In the genomic region with DNA sequence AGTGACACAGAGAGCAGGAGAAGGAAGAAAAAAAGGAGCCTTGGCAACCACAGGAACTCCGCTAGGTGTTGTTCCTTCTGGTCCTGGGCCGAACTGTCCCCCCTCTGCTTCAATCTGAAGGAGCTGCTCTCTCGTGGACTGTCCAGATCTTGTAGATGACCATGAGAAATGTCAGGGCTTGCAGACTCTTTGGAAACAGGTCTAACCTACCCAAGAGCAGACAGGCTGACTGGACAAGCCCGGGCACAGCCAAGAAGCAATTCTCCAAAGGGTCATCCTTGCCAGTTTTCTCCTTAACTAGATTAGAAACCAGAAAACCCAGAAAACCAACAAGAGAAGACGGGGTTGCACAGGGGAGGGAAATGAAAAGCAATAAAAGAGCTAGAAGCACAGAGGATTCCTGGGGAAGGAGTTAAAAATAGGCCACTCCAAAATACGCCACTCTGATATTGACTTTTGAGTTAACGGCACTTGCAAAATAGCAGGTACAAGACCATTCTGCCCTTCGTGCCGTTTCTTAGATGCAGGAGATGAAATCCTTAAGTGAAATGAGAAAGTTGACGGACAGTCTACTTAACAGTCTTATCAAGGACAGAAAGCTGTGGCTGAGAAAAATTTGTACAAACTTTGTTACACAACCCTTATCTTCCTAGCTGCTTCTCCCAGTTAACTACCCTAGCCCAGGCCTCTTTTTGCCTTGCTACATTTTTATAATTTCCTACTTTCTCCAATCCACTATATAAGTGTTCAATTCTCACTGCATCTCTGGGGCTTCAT, we compare ENCODE assay signal across 30 cellular contexts. TPM values are rescaled to one million over a fixed set of nuclear protein-coding genes. Genes with fewer than 3 reads are reported as not detected.
DNase-seq lines count a peak whose midpoint lies in the region; ATAC-seq and TF ChIP-seq lines count a peak whose summit lies in the region.
"Had no signal": no experiment of that assay in that cellular context is flagged by ENCODE, and none has a peak within 500 bp of the region (broad histone marks: within the 10 kb centered on the region; RNA-seq: fewer than 3 reads in every experiment).

No MANE protein-coding gene starts in this region.

- peak overlapping the region; percentile 7 to 91 (median 45) for H3K27ac Mint-ChIP-seq in CD4-positive, CD25-positive, alpha-beta regulatory T cell
- no peak overlapping the region for H3K27ac Mint-ChIP-seq in CD4-positive, alpha-beta T cell
- H3K27ac Mint-ChIP-seq: neural progenitor cell; stimulated activated naive B cell treated with anti-CD40 and anti-IgM and Interleukin-4, amounts not matched to agents 10 μg/mL and 1 μg/mL and 100 μg/mL, for 72 hours had no signal

- CTCF ChIA-PET in RWPE1 (lab: Yijun Ruan, JAX): interaction anchor here (0.5 to 0.7 kb wide), 2 partner anchors 186 to 284 kb away, joined by 4 to 9 read pairs; no protein-coding TSS in a partner anchor
- CTCF ChIA-PET in CD4-positive, alpha-beta T cell (lab: Charles Lee): interaction anchor here (1.2 kb wide), 1 partner anchor 190 kb away, joined by 5 read pairs; the partner anchor contains the start of gene ANKRD31

- 0 out of 2 replicates have a peak, but pooled peaks cover 3% of the 10 kb centered on the region for H3K9me2 ChIP-seq in GM23248 (ENCODE audit: insufficient read depth)

- POLR2A ChIA-PET in RWPE1 (lab: Yijun Ruan, JAX; ENCODE audit: low non-redundant PET): no interaction called here
- POLR2A ChIA-PET in CD4-positive, alpha-beta T cell (lab: Charles Lee): interaction anchor here (0.7 to 2.3 kb wide), 4 partner anchors 8 to 190 kb away, joined by 3 to 9 read pairs (median 7); partner anchors contain the start of gene ANKRD31

- H3K27me3 ChIP-seq in CD4-positive, CD25-positive, alpha-beta regulatory T cell (ENCODE audit: control insufficient read depth, insufficient read depth, low read length): no peaks in the 10 kb centered on the region
- peaks cover 0 to 14% of the 10 kb centered on the region in 2 donors for H3K27me3 ChIP-seq in left lung
- no peaks in the 10 kb centered on the region for H3K27me3 ChIP-seq in GM23248 (replicated peaks; ENCODE audit: insufficient read depth)
- H3K27me3 ChIP-seq in CD4-positive, alpha-beta T cell (ENCODE audit: control insufficient read depth, insufficient read depth, low read length): no peaks in the 10 kb centered on the region
- H3K27me3 ChIP-seq: adrenal gland, brain microvascular endothelial cell, colonic mucosa, esophagus muscularis mucosa, suprapubic skin had no signal

- H3K4me2 ChIP-seq in GM23248 (ENCODE audit: unreplicated experiment): no peak overlapping the region
- H3K4me2 ChIP-seq: KMS-11, neural progenitor cell had no signal

- peaks cover 25% of the 10 kb centered on the region for H3K79me2 ChIP-seq in GM23248 (ENCODE audit: insufficient read depth)

- no peaks in the 10 kb centered on the region for H3K9me3 Mint-ChIP-seq in CD4-positive, CD25-positive, alpha-beta regulatory T cell
- no peaks in the 10 kb centered on the region for H3K9me3 Mint-ChIP-seq in CD4-positive, alpha-beta T cell
- H3K9me3 Mint-ChIP-seq: CD4-positive, alpha-beta memory T cell; neural progenitor cell; stimulated activated naive B cell treated with anti-CD40 and anti-IgM and Interleukin-4, amounts not matched to agents 10 μg/mL and 1 μg/mL and 100 μg/mL, for 72 hours had no signal

- no peaks in the 10 kb centered on the region for H4K20me1 ChIP-seq in GM23248 (ENCODE audit: insufficient read depth)

- H3K27ac ChIP-seq in CD4-positive, CD25-positive, alpha-beta regulatory T cell (ENCODE audit: insufficient read depth, low read length, poor library complexity, severe bottlenecking): no peak overlapping the region
- H3K27ac ChIP-seq in RWPE1 (peak overlapping the region; percentile 54), caudate nucleus (ENCODE audit: low read depth, low read length) (peak overlapping the region; percentile 29), left lung (peak overlapping the region in 1 of 2 donors; percentile 49), GM23248 (no peak overlapping the region)
- no peak overlapping the region for H3K27ac ChIP-seq in CD4-positive, alpha-beta T cell (ENCODE audit: low read depth, low read length)
- H3K27ac ChIP-seq: adrenal gland, brain microvascular endothelial cell, colonic mucosa, esophagus muscularis mucosa, HL-60, KMS-11, neural progenitor cell, parathyroid adenoma, suprapubic skin had no signal

- H3K9ac ChIP-seq in GM23248: no peak overlapping the region
- H3K9ac ChIP-seq: KMS-11, neural progenitor cell, parathyroid adenoma had no signal

- H3K4me1 ChIP-seq in CD4-positive, CD25-positive, alpha-beta regulatory T cell (ENCODE audit: control insufficient read depth, insufficient read depth, low read length, poor library complexity, severe bottlenecking): peaks cover 67% of the 10 kb centered on the region
- H3K4me1 ChIP-seq in left lung: peaks cover 0 to 2% of the 10 kb centered on the region in 2 donors
- peaks cover 3% of the 10 kb centered on the region for H3K4me1 ChIP-seq in GM23248 (ENCODE audit: insufficient read depth)
- H3K4me1 ChIP-seq: adrenal gland, neural progenitor cell had no signal

- peak overlapping the region; percentile 11 for H3K4me3 ChIP-seq in CD4-positive, CD25-positive, alpha-beta regulatory T cell (ENCODE audit: low read depth, low read length)
- H3K4me3 ChIP-seq in left lung (no peak overlapping the region), GM23248 (no peak overlapping the region)
- H3K4me3 ChIP-seq: adrenal gland, colonic mucosa, esophagus muscularis mucosa, neural progenitor cell, suprapubic skin had no signal

- H3K36me3 Mint-ChIP-seq in CD4-positive, CD25-positive, alpha-beta regulatory T cell: peaks cover 69% of the 10 kb centered on the region
- H3K36me3 Mint-ChIP-seq in CD4-positive, alpha-beta T cell (ENCODE audit: low read depth): peaks cover 76% of the 10 kb centered on the region
- H3K36me3 Mint-ChIP-seq: stimulated activated naive B cell treated with anti-CD40 and anti-IgM and Interleukin-4, amounts not matched to agents 10 μg/mL and 1 μg/mL and 100 μg/mL, for 72 hours had no signal

- H3K4me1 Mint-ChIP-seq in CD4-positive, CD25-positive, alpha-beta regulatory T cell: peaks cover 50 to 98% (median 83%) of the 10 kb centered on the region in 4 donors
- peaks cover 78% of the 10 kb centered on the region for H3K4me1 Mint-ChIP-seq in CD4-positive, alpha-beta T cell (ENCODE audit: low read depth)

- intact Hi-C loops in left lung (cut with DNase I): no loop called here
- intact Hi-C loops in CD4-positive, alpha-beta T cell (cut with DNase I, micrococcal nuclease): loop anchor here in 1 of 2 experiments (5.0 to 10.0 kb wide), 3 partner anchors 291 to 638 kb away; partner anchors contain the start of genes CERT1, HMGCR and POLK

- H3K36me3 ChIP-seq in CD4-positive, CD25-positive, alpha-beta regulatory T cell (ENCODE audit: control insufficient read depth, insufficient read depth, low read length): peaks cover 68% of the 10 kb centered on the region
- H3K36me3 ChIP-seq in left lung: peaks cover 0 to 4% of the 10 kb centered on the region in 2 donors
- H3K36me3 ChIP-seq in GM23248 (ENCODE audit: low read depth): no peaks in the 10 kb centered on the region; the same call in 1 of the 2 replicates
- H3K36me3 ChIP-seq: adrenal gland, brain microvascular endothelial cell, colonic mucosa, neural progenitor cell, suprapubic skin had no signal

- peak overlapping the region; percentile 8 to 97 (median 42) for H3K4me3 Mint-ChIP-seq in CD4-positive, CD25-positive, alpha-beta regulatory T cell
- H3K4me3 Mint-ChIP-seq in CD4-positive, alpha-beta T cell: no peak overlapping the region
- H3K4me3 Mint-ChIP-seq: CD4-positive, alpha-beta memory T cell; neural progenitor cell; stimulated activated naive B cell treated with anti-CD40 and anti-IgM and Interleukin-4, amounts not matched to agents 10 μg/mL and 1 μg/mL and 100 μg/mL, for 72 hours had no signal

- WGBS in GM23248 (ENCODE audit: low coverage in 1 of 2, low lambda C conversion rate in 2 of 2, missing lambda C conversion rate in 2 of 2), 2 experiments: 94 to 95% methylated on average over 10 of the region's 10 CpGs

- H2AFZ ChIP-seq in GM23248: no peak overlapping the region
- H2AFZ ChIP-seq: neural progenitor cell, parathyroid adenoma had no signal

- H3K9me3 ChIP-seq in CD4-positive, CD25-positive, alpha-beta regulatory T cell (ENCODE audit: control insufficient read depth in 2 of 2, low read length in 2 of 2): no peaks in the 10 kb centered on the region
- H3K9me3 ChIP-seq in left lung: no peaks in the 10 kb centered on the region
- H3K9me3 ChIP-seq in GM23248 (ENCODE audit: low read depth): no peaks in the 10 kb centered on the region
- H3K9me3 ChIP-seq in CD4-positive, alpha-beta T cell (ENCODE audit: control insufficient read depth, low read length): no peaks in the 10 kb centered on the region
- H3K9me3 ChIP-seq: adrenal gland, colonic mucosa, esophagus muscularis mucosa, suprapubic skin had no signal

- TF ChIP-seq CTCF in RWPE1 (conservative IDR thresholded peaks at IDR 0.05; ENCODE audit: low read depth): no peak
- TF ChIP-seq CTCF in left lung (IDR thresholded peaks at IDR 0.05): no peak
- TF ChIP-seq CTCF in CD4-positive, alpha-beta T cell (IDR thresholded peaks at IDR 0.05): no peak

- H3F3A ChIP-seq in GM23248 (ENCODE audit: insufficient read depth): no peaks in the 10 kb centered on the region

- in situ Hi-C loops in GM23248 (cut with MboI): no loop called here

- no peak for DNase-seq in CD4-positive, CD25-positive, alpha-beta regulatory T cell
- DNase-seq in RWPE1 (ENCODE audit: low spot score) (no peak), caudate nucleus (lab: John Stamatoyannopoulos, UW) (no peak), left lung (no peak), GM23248 (no peak)
- DNase-seq in CD4-positive, alpha-beta T cell: no peak
- DNase-seq: activated CD4-positive, alpha-beta T cell treated with anti-CD3 and anti-CD28 coated beads, Interleukin-2, amount 50 U/mL, for 48 hours; activated CD4-positive, CD25-positive, alpha-beta regulatory T cell treated with anti-CD3 and anti-CD28 coated beads, Interleukin-2, amount 50 U/mL, for 72 hours; activated naive CD4-positive, alpha-beta T cell; activated T-cell treated with anti-CD3 and anti-CD28 coated beads, Interleukin-2, amount 50 U/mL, for 48 hours; adrenal gland; AML-193; brain microvascular endothelial cell; CD4-positive, alpha-beta memory T cell; colonic mucosa; foreskin melanocyte; NCI-H2029; NCI-H526; NK-92 treated with Interleukin-12 subunit alpha and Interleukin-12 subunit beta, amount 100 ng/mL, for 24 hours; PC-3; retina; stimulated activated naive B cell treated with anti-CD40 and anti-IgM and Interleukin-4, amounts not matched to agents 10 μg/mL and 1 μg/mL and 100 μg/mL, for 72 hours had no signal

- no peak for ATAC-seq in CD4-positive, CD25-positive, alpha-beta regulatory T cell (ENCODE audit: low read depth in 2 of 2)
- ATAC-seq in left lung (peak; percentile 41), GM18870 (IDR thresholded peaks at IDR 0.05; ENCODE audit: unreplicated experiment) (no peak)
- ATAC-seq in CD4-positive, alpha-beta T cell (ENCODE audit: poor library complexity): no peak
- ATAC-seq: PC-3; Right ventricle myocardium inferior; stimulated activated naive B cell treated with anti-CD40 and anti-IgM and Interleukin-4, amounts not matched to agents 10 μg/mL and 1 μg/mL and 100 μg/mL, for 72 hours had no signal

- H3K27me3 Mint-ChIP-seq in CD4-positive, CD25-positive, alpha-beta regulatory T cell: peaks cover 6% of the 10 kb centered on the region
- H3K27me3 Mint-ChIP-seq in CD4-positive, alpha-beta T cell: no peaks in the 10 kb centered on the region
- H3K27me3 Mint-ChIP-seq: CD4-positive, alpha-beta memory T cell had no signal

RNA-seq across cellular contexts. Expression of gene GCNT4, which starts 5.8 kb away (rescaled TPM):
- 16.6 TPM for total RNA-seq in CD4-positive, CD25-positive, alpha-beta regulatory T cell
- 10 to 100 TPM in 2 of 4 donors, 1 to 10 TPM in 2; 7.6 to 15.0 (median 10.3) TPM for polyA plus RNA-seq in CD4-positive, CD25-positive, alpha-beta regulatory T cell
- 1 to 10 TPM; 1.7 to 3.6 TPM for total RNA-seq in left lung
- 1.4 and 2.8 TPM in 2 replicates for total RNA-seq in GM23248 (2014; rRNA removed; shearing (Covaris generic))
- polyA plus RNA-seq in GM23248 (2016; fragmentation: Nextera tagmentation; extraction: Ambion mirVana): 1.7 and 1.8 TPM in 2 replicates
- 1 to 10 TPM; 7.2 to 7.4 TPM for total RNA-seq in CD4-positive, alpha-beta T cell

Comparison
In these comparisons a context has a peak if more than half of its experiments do, and no peak if none do; other contexts are left out.
1. H3K27ac ChIP-seq: peak in RWPE1 (single experiment) and caudate nucleus (single experiment); none in CD4-positive, CD25-positive, alpha-beta regulatory T cell (single experiment), GM23248 (single experiment) and CD4-positive, alpha-beta T cell (single experiment).